31 cellular contexts compared by ENCODE assay signal in genomic region chr5:64213568-64213967, GRCh38. TPM values are rescaled to one million over a fixed set of nuclear protein-coding genes. Genes with fewer than 3 reads are reported as not detected.
DNase-seq lines count a peak whose midpoint lies in the region; ATAC-seq and TF ChIP-seq lines count a peak whose summit lies in the region.
"Had no signal": no experiment of that assay in that cellular context is flagged by ENCODE, and none has a peak within 500 bp of the region (broad histone marks: within the 10 kb centered on the region; RNA-seq: fewer than 3 reads in every experiment).

No MANE protein-coding gene starts in this region.

- H3K27ac Mint-ChIP-seq in brain: peak overlapping the region in 4 of 5 experiments; percentile 74 to 98 (median 92)
- H3K27ac Mint-ChIP-seq: activated CD8-positive, alpha-beta T cell treated with anti-CD3 and anti-CD28 coated beads for 36 hours; activated T-helper 1 cell treated with anti-CD3 and anti-CD28 coated beads, Interleukin-12 subunit alpha, Interleukin-12 subunit beta, Interleukin-2, Interleukin-4 antibody, amounts not matched to agents 30 ng/mL and 10 ng/mL and 1 ng/mL, durations not matched to agents 14 hours and 24 hours and 36 hours; CD4-positive, alpha-beta T cell; naive thymus-derived CD4-positive, alpha-beta T cell had no signal

- WGBS in heart left ventricle, 4 donors: 40 to 47% (median 45%) methylated on average over 5 of the region's 5 CpGs
- WGBS in testis, 2 donors: 39 to 56% methylated on average over 5 of the region's 5 CpGs

- intact Hi-C loops in heart left ventricle (cut with DNase I): loop anchor here in 3 of 10 donors (2.0 to 10.0 kb wide), 3 partner anchors 65 to 141 kb away; no protein-coding TSS in a partner anchor
- intact Hi-C loops in testis (cut with DNase I; ENCODE audit: low total_unique reads): no loop called here
- intact Hi-C loops in lower lobe of right lung (cut with DNase I): no loop called here

- ATAC-seq in heart left ventricle (no peak), lower lobe of right lung (no peak)
- ATAC-seq: activated CD8-positive, alpha-beta T cell treated with anti-CD3 and anti-CD28 coated beads for 36 hours; body of pancreas; left lobe of liver; naive thymus-derived CD4-positive, alpha-beta T cell; psoas muscle; stimulated activated naive CD8-positive, alpha-beta T cell treated with anti-CD3 and anti-CD28 coated beads, Interleukin-15, amount 100 ng/mL, for 72 hours had no signal

- H3K36me3 ChIP-seq in cardiac muscle cell (no peaks in the 10 kb centered on the region), heart left ventricle (peaks cover 0 to 17% (median 0%) of the 10 kb centered on the region in 9 donors), testis (ENCODE audit: low read depth, missing control alignments) (no peaks in the 10 kb centered on the region), lower lobe of right lung (no peaks in the 10 kb centered on the region)
- H3K36me3 ChIP-seq: Peyer's patch, tibial nerve had no signal

- H3K27me3 Mint-ChIP-seq in brain: peaks cover 4% of the 10 kb centered on the region
- H3K27me3 Mint-ChIP-seq: CD4-positive, alpha-beta T cell; naive thymus-derived CD4-positive, alpha-beta T cell; stimulated activated naive CD8-positive, alpha-beta T cell treated with anti-CD3 and anti-CD28 coated beads, Interleukin-15, amount 100 ng/mL, for 72 hours had no signal

- H3K4me3 ChIP-seq in cardiac muscle cell (no peak overlapping the region), heart left ventricle (no peak overlapping the region), testis (no peak overlapping the region), lower lobe of right lung (no peak overlapping the region)
- H3K4me3 ChIP-seq: body of pancreas, Peyer's patch, psoas muscle, tibial nerve had no signal

- peak in 1 of 2 donors; percentile 22 for DNase-seq in cardiac muscle cell (ENCODE audit: low read depth in 1 of 2, low spot score in 1 of 2)
- no peak for DNase-seq in heart left ventricle
- DNase-seq in midbrain (lab: John Stamatoyannopoulos, UW): peak; percentile 16
- no peak for DNase-seq in testis
- no peak for DNase-seq in lower lobe of right lung
- DNase-seq in inferior parietal cortex (ENCODE audit: extremely low spot score): no peak
- DNase-seq in NCI-H446 (lab: John Stamatoyannopoulos, UW): no peak
- DNase-seq: activated CD8-positive, alpha-beta memory T cell treated with anti-CD3 and anti-CD28 coated beads, Interleukin-2, amount 50 U/mL, for 48 hours; activated CD8-positive, alpha-beta T cell treated with anti-CD3 and anti-CD28 coated beads for 36 hours; activated naive CD4-positive, alpha-beta T cell treated with Interleukin-2 at 50 U/mL for 16 hours; body of pancreas; CD4-positive, alpha-beta T cell; DND-41; effector memory CD4-positive, alpha-beta T cell; immature natural killer cell; naive thymus-derived CD4-positive, alpha-beta T cell; NCI-H1092 treated with DMSO at 0.1 percent for 48 hours; NCI-H1930; NCI-H2171 treated with DMSO at 0.1 percent for 48 hours; NCI-H510A treated with DMSO at 0.1 percent for 48 hours; occipital lobe; Peyer's patch; psoas muscle; SIG-M5; stimulated activated naive CD8-positive, alpha-beta T cell treated with anti-CD3 and anti-CD28 coated beads, Interleukin-15, amount 100 ng/mL, for 72 hours; SW 1271 had no signal

- peaks cover 0 to 4% (median 0%) of the 10 kb centered on the region in 5 experiments for H3K9me3 Mint-ChIP-seq in brain
- H3K9me3 Mint-ChIP-seq: activated CD8-positive, alpha-beta T cell treated with anti-CD3 and anti-CD28 coated beads for 36 hours; activated T-helper 1 cell treated with anti-CD3 and anti-CD28 coated beads, Interleukin-12 subunit alpha, Interleukin-12 subunit beta, Interleukin-2, Interleukin-4 antibody, amounts not matched to agents 30 ng/mL and 10 ng/mL and 1 ng/mL, durations not matched to agents 14 hours and 24 hours and 36 hours; CD4-positive, alpha-beta T cell; stimulated activated naive CD8-positive, alpha-beta T cell treated with anti-CD3 and anti-CD28 coated beads, Interleukin-15, amount 100 ng/mL, for 72 hours had no signal

- TF ChIP-seq CTCF in cardiac muscle cell (IDR thresholded peaks at IDR 0.05; ENCODE audit: low read depth, low read length) (no peak), heart left ventricle (IDR thresholded peaks at IDR 0.05) (no peak), brain (conservative IDR thresholded peaks at IDR 0.05) (no peak), testis (IDR thresholded peaks at IDR 0.05) (no peak), lower lobe of right lung (IDR thresholded peaks at IDR 0.05) (no peak)

- peaks cover 54% of the 10 kb centered on the region for H3K4me1 Mint-ChIP-seq in brain
- H3K4me1 Mint-ChIP-seq: immature natural killer cell; naive thymus-derived CD4-positive, alpha-beta T cell; stimulated activated naive CD8-positive, alpha-beta T cell treated with anti-CD3 and anti-CD28 coated beads, Interleukin-15, amount 100 ng/mL, for 72 hours had no signal

- H3K27me3 ChIP-seq in cardiac muscle cell (no peaks in the 10 kb centered on the region), heart left ventricle (no peaks in the 10 kb centered on the region), testis (no peaks in the 10 kb centered on the region), lower lobe of right lung (ENCODE audit: low read depth) (no peaks in the 10 kb centered on the region)
- H3K27me3 ChIP-seq: body of pancreas, Peyer's patch, tibial nerve had no signal

- H3K9me3 ChIP-seq in cardiac muscle cell (ENCODE audit: low read depth) (no peaks in the 10 kb centered on the region), heart left ventricle (no peaks in the 10 kb centered on the region), testis (no peaks in the 10 kb centered on the region), lower lobe of right lung (no peaks in the 10 kb centered on the region)
- H3K9me3 ChIP-seq: body of pancreas, Peyer's patch, psoas muscle, tibial nerve had no signal

- peaks cover 9% of the 10 kb centered on the region for H3K4me1 ChIP-seq in cardiac muscle cell (ENCODE audit: low read depth)
- peaks cover 0 to 20% (median 0%) of the 10 kb centered on the region in 12 donors for H3K4me1 ChIP-seq in heart left ventricle
- no peaks in the 10 kb centered on the region for H3K4me1 ChIP-seq in testis
- H3K4me1 ChIP-seq in lower lobe of right lung: no peaks in the 10 kb centered on the region
- H3K4me1 ChIP-seq: body of pancreas, Peyer's patch, psoas muscle, tibial nerve had no signal

- H3K27ac ChIP-seq in cardiac muscle cell: peak overlapping the region; percentile 53
- no peak overlapping the region for H3K27ac ChIP-seq in heart left ventricle
- peak overlapping the region; percentile 8 to 59 for H3K27ac ChIP-seq in testis
- H3K27ac ChIP-seq in lower lobe of right lung: no peak overlapping the region
- H3K27ac ChIP-seq: body of pancreas, epithelial cell of prostate, Peyer's patch, psoas muscle, tibial nerve had no signal

- TF ChIP-seq POLR2A in heart left ventricle (IDR thresholded peaks at IDR 0.05) (no peak), testis (IDR thresholded peaks at IDR 0.05) (no peak)

- H3K36me3 Mint-ChIP-seq in brain: peaks cover 13% of the 10 kb centered on the region
- H3K36me3 Mint-ChIP-seq: immature natural killer cell; naive thymus-derived CD4-positive, alpha-beta T cell had no signal

- peak overlapping the region in 4 of 5 experiments; percentile 41 to 84 (median 63) for H3K4me3 Mint-ChIP-seq in brain
- H3K4me3 Mint-ChIP-seq: activated CD8-positive, alpha-beta T cell treated with anti-CD3 and anti-CD28 coated beads for 36 hours; activated T-helper 1 cell treated with anti-CD3 and anti-CD28 coated beads, Interleukin-12 subunit alpha, Interleukin-12 subunit beta, Interleukin-2, Interleukin-4 antibody, amounts not matched to agents 30 ng/mL and 10 ng/mL and 1 ng/mL, durations not matched to agents 14 hours and 24 hours and 36 hours; CD4-positive, alpha-beta T cell; immature natural killer cell; naive thymus-derived CD4-positive, alpha-beta T cell; stimulated activated naive CD8-positive, alpha-beta T cell treated with anti-CD3 and anti-CD28 coated beads, Interleukin-15, amount 100 ng/mL, for 72 hours had no signal

RNA-seq across cellular contexts. Expression of gene RNF180, which starts 47.9 kb away (rescaled TPM):
- 9.1 and 9.7 TPM in 2 replicates for total RNA-seq in cardiac muscle cell
- polyA plus RNA-seq in cardiac muscle cell: 3.1 and 8.0 TPM in 2 replicates
- 10 to 100 TPM; 10.5 to 20.4 (median 13.1) TPM for total RNA-seq in heart left ventricle
- 1 to 10 TPM; 2.1 to 2.6 TPM for polyA plus RNA-seq in heart left ventricle
- 0.64 TPM for polyA plus RNA-seq in brain (ENCODE audit: insufficient read depth, low read depth, low replicate concordance)
- total RNA-seq in testis: 10 to 100 TPM; 23.1 to 25.6 TPM
- 4.5 TPM for polyA plus RNA-seq in testis (ENCODE audit: insufficient read depth, low read depth, low replicate concordance)
- 12.2 TPM for total RNA-seq in lower lobe of right lung
- total RNA-seq: activated CD8-positive, alpha-beta T cell treated with anti-CD3 and anti-CD28 coated beads for 36 hours; activated T-helper 1 cell treated with anti-CD3 and anti-CD28 coated beads, Interleukin-12 subunit alpha, Interleukin-12 subunit beta, Interleukin-2, Interleukin-4 antibody, amounts not matched to agents 30 ng/mL and 10 ng/mL and 1 ng/mL, durations not matched to agents 14 hours and 24 hours and 36 hours; CD4-positive, alpha-beta T cell; naive thymus-derived CD4-positive, alpha-beta T cell had no signal
- polyA plus RNA-seq: immature natural killer cell; naive thymus-derived CD4-positive, alpha-beta T cell had no signal

Comparison
In these comparisons a context has a peak if more than half of its experiments do, and no peak if none do; other contexts are left out.
1. H3K27ac ChIP-seq: peak in cardiac muscle cell (single experiment) and testis (2 of 2); none in heart left ventricle (0 of 12) and lower lobe of right lung (single experiment).